In the genomic region with DNA sequence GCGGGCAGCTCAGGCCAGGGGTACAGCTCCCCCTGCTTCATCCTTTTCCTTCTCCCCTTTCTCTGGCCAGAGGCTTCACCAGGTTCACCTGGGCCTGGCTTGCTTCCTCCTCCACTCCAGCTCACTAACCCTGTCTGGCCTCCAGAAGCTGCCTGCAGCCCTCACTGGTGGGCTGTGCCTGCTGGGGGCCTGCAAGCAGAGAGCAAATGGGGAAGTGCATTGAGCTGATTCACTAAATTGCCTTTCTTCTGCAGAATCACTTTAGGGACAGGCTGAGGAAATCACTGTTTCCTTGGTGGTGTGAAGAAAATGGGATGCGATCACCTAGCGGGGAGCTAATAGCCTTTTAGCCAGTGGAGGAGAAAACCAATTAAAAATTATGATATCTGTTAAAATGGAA, we compare ENCODE assay signal across 26 cellular contexts.
"Had no signal": no experiment of that assay in that cellular context is flagged by ENCODE, and none has a peak within 500 bp of the region (broad histone marks: within the 10 kb centered on the region; RNA-seq: fewer than 3 reads in every experiment).

No MANE protein-coding gene starts in this region.

- DNase-seq: activated CD4-positive, alpha-beta T cell treated with anti-CD3 and anti-CD28 coated beads for 36 hours; activated CD4-positive, CD25-positive, alpha-beta regulatory T cell; activated CD8-positive, alpha-beta memory T cell treated with anti-CD3 and anti-CD28 coated beads, Interleukin-2, amount 10 ng/mL, durations not matched to agents 7 days and 5 days; activated CD8-positive, alpha-beta T cell treated with anti-CD3 and anti-CD28 coated beads, Interleukin-2, amount 10 ng/mL, durations not matched to agents 7 days and 5 days; activated naive CD4-positive, alpha-beta T cell treated with Interleukin-2 at 50 U/mL for 16 hours; activated T-cell treated with anti-CD3 and anti-CD28 coated beads, Interleukin-2, amount 50 U/mL, for 48 hours; adrenal gland; aorta; body of pancreas; cerebellar nuclear complex; colonic mucosa; effector memory CD4-positive, alpha-beta T cell; hippocampal formation; immature natural killer cell; kidney; left colon; mammary epithelial cell; ovary; right lobe of liver; stimulated activated CD4-positive, alpha-beta T cell treated with anti-CD3 and anti-CD28 coated beads, Interleukin-4, amount 100 ng/mL, for 1 hour; stimulated activated naive CD8-positive, alpha-beta T cell treated with anti-CD3 and anti-CD28 coated beads, Interleukin-15, Interleukin-2, amounts not matched to agents 100 U/mL and 50 U/mL, for 24 hours; testis; transverse colon had no signal

- H3K4me1 ChIP-seq: adrenal gland, colonic mucosa, testis had no signal

- H3K27me3 ChIP-seq: ovary, right lobe of liver, testis had no signal

- H3K9me3 ChIP-seq: adrenal gland, body of pancreas, colonic mucosa, gastroesophageal sphincter, neutrophil, ovary, right lobe of liver, testis, transverse colon had no signal

- FAIRE-seq: endothelial cell of umbilical vein, kidney had no signal

- H3K4me3 ChIP-seq: adrenal gland, body of pancreas, colonic mucosa, gastroesophageal sphincter, ovary, right lobe of liver, testis, transverse colon had no signal

- H3K36me3 ChIP-seq: adrenal gland, colonic mucosa, gastroesophageal sphincter, neutrophil, ovary, right lobe of liver, transverse colon had no signal

- H3K27ac ChIP-seq: adrenal gland, body of pancreas, colonic mucosa, gastroesophageal sphincter, neutrophil, ovary, right lobe of liver, testis, transverse colon had no signal
